15 cellular contexts compared by ENCODE assay signal in genomic region chr15:98729446-98730042, GRCh38.
A peak's percentile ranks its signal among the peaks of the same experiment; 100 is the strongest.
DNase-seq lines count a peak whose midpoint lies in the region; ATAC-seq and TF ChIP-seq lines count a peak whose summit lies in the region.
"Had no signal": no experiment of that assay in that cellular context is flagged by ENCODE, and none has a peak within 500 bp of the region (broad histone marks: within the 10 kb centered on the region; RNA-seq: fewer than 3 reads in every experiment).

No MANE protein-coding gene starts in this region.

- H4K20me1 ChIP-seq in osteoblast (ENCODE audit: insufficient read depth, low read length): no peaks in the 10 kb centered on the region

- no peak overlapping the region for H3K4me3 ChIP-seq in osteoblast (ENCODE audit: insufficient read depth, low read length)
- H3K4me3 ChIP-seq in H7 (ENCODE audit: insufficient read depth, low read depth, low read length): no peak overlapping the region

- H3K4me3 Mint-ChIP-seq in activated CD4-positive, alpha-beta memory T cell treated with anti-CD3 and anti-CD28 coated beads for 36 hours: no peak overlapping the region
- H3K4me3 Mint-ChIP-seq: activated naive CD4-positive, alpha-beta T cell treated with anti-CD3 and anti-CD28 coated beads for 36 hours; dendritic cell treated with granulocyte-macrophage colony-stimulating factor and Interleukin-4, amounts not matched to agents 40 ng/mL and 50 ng/mL, for 4 days had no signal

- H3K4me2 ChIP-seq in osteoblast (ENCODE audit: insufficient read depth, low read length): no peak overlapping the region

- CTCF ChIA-PET in activated CD4-positive, alpha-beta memory T cell treated with anti-CD3 and anti-CD28 coated beads for 36 hours (lab: Charles Lee): no interaction called here

- no peaks in the 10 kb centered on the region for H3K9me3 ChIP-seq in osteoblast (ENCODE audit: low read depth, low read length)

- H3K27ac ChIP-seq in osteoblast (ENCODE audit: low read depth, low read length): peak overlapping the region; percentile 93

- H2AFZ ChIP-seq in osteoblast (ENCODE audit: low read length): no peak overlapping the region

- no peaks in the 10 kb centered on the region for H3K27me3 Mint-ChIP-seq in activated CD4-positive, alpha-beta memory T cell treated with anti-CD3 and anti-CD28 coated beads for 36 hours
- H3K27me3 Mint-ChIP-seq: dendritic cell treated with granulocyte-macrophage colony-stimulating factor and Interleukin-4, amounts not matched to agents 40 ng/mL and 50 ng/mL, for 4 days had no signal

- H3K9me3 Mint-ChIP-seq in activated CD4-positive, alpha-beta memory T cell treated with anti-CD3 and anti-CD28 coated beads for 36 hours: no peaks in the 10 kb centered on the region
- H3K9me3 Mint-ChIP-seq: activated naive CD4-positive, alpha-beta T cell treated with anti-CD3 and anti-CD28 coated beads for 36 hours; dendritic cell treated with granulocyte-macrophage colony-stimulating factor and Interleukin-4, amounts not matched to agents 40 ng/mL and 50 ng/mL, for 4 days had no signal

- TF ChIP-seq CTCF in osteoblast (IDR thresholded peaks at IDR 0.05; ENCODE audit: extremely low read depth, low read depth, low read length): no peak

- no peak overlapping the region for H3K27ac Mint-ChIP-seq in activated CD4-positive, alpha-beta memory T cell treated with anti-CD3 and anti-CD28 coated beads for 36 hours
- H3K27ac Mint-ChIP-seq: activated naive CD4-positive, alpha-beta T cell treated with anti-CD3 and anti-CD28 coated beads for 36 hours; dendritic cell treated with granulocyte-macrophage colony-stimulating factor and Interleukin-4, amounts not matched to agents 40 ng/mL and 50 ng/mL, for 4 days had no signal

- no peaks in the 10 kb centered on the region for H3K36me3 Mint-ChIP-seq in activated CD4-positive, alpha-beta memory T cell treated with anti-CD3 and anti-CD28 coated beads for 36 hours

- no peaks in the 10 kb centered on the region for H3K36me3 ChIP-seq in osteoblast (ENCODE audit: insufficient read depth, low read length)
- H3K36me3 ChIP-seq in H7 (replicated peaks; ENCODE audit: control insufficient read depth, insufficient read depth, low read length): no peaks in the 10 kb centered on the region

- H3K4me1 Mint-ChIP-seq in activated CD4-positive, alpha-beta memory T cell treated with anti-CD3 and anti-CD28 coated beads for 36 hours (ENCODE audit: low read depth): peaks cover 20% of the 10 kb centered on the region

- H3K79me2 ChIP-seq in osteoblast (ENCODE audit: insufficient read depth, low read length): peaks cover 82% of the 10 kb centered on the region

- ATAC-seq in Right ventricle myocardium inferior: peak; percentile 62
- ATAC-seq in Right ventricle myocardium superior (ENCODE audit: poor library complexity): peak; percentile 67
- ATAC-seq in GM18517 (IDR thresholded peaks at IDR 0.05; ENCODE audit: unreplicated experiment): no peak
- ATAC-seq: PC-3 had no signal

- intact Hi-C loops in Right ventricle myocardium inferior (cut with DNase I) (loop anchor here (5.0 kb wide), 2 partner anchors 48 to 57 kb away; no protein-coding TSS in a partner anchor), cardiac septum (cut with DNase I) (loop anchor here (5.0 to 10.0 kb wide), 2 partner anchors 55 to 82 kb away; partner anchors contain the start of gene IGF1R), Right ventricle myocardium superior (cut with DNase I) (no loop called here)
- intact Hi-C loops in activated CD4-positive, alpha-beta memory T cell treated with anti-CD3 and anti-CD28 coated beads for 36 hours (cut with micrococcal nuclease): no loop called here

- DNase-seq in Right ventricle myocardium inferior (ENCODE audit: missing footprints): peak; percentile 66
- no peak for DNase-seq in cardiac septum (ENCODE audit: low spot score)
- DNase-seq in Right ventricle myocardium superior: peak; percentile 55
- no peak for DNase-seq in osteoblast (ENCODE audit: insufficient read length, low spot score, missing footprints)
- DNase-seq in activated CD4-positive, alpha-beta memory T cell treated with anti-CD3 and anti-CD28 coated beads for 36 hours: no peak
- no peak for DNase-seq in D341Med (ENCODE audit: low spot score)
- no peak for DNase-seq in H7
- DNase-seq: activated naive CD4-positive, alpha-beta T cell treated with anti-CD3 and anti-CD28 coated beads for 36 hours; DMS 273 treated with DMSO at 0.1 percent for 48 hours; NCI-H1048; NCI-H446; PC-3; retina had no signal

- H3K4me1 ChIP-seq in osteoblast (ENCODE audit: insufficient read depth, low read length): peaks cover 35% of the 10 kb centered on the region

- POLR2A ChIA-PET in activated CD4-positive, alpha-beta memory T cell treated with anti-CD3 and anti-CD28 coated beads for 36 hours (lab: Charles Lee): no interaction called here

- H3K27me3 ChIP-seq in osteoblast (ENCODE audit: insufficient read depth, low read length) (no peaks in the 10 kb centered on the region), H7 (ENCODE audit: control insufficient read depth, insufficient read depth, low read length) (no peaks in the 10 kb centered on the region)

Comparison
In these comparisons a context has a peak if more than half of its experiments do, and no peak if none do; other contexts are left out.
1. DNase-seq: peak in Right ventricle myocardium inferior (single experiment) and Right ventricle myocardium superior (single experiment); none in cardiac septum (single experiment), osteoblast (single experiment), activated CD4-positive, alpha-beta memory T cell treated with anti-CD3 and anti-CD28 coated beads for 36 hours (single experiment), D341Med (single experiment) and H7 (single experiment).
2. intact Hi-C loops: an anchor here in Right ventricle myocardium inferior (5.0 kb wide) and cardiac septum (5.0 to 10.0 kb wide); none called in Right ventricle myocardium superior and activated CD4-positive, alpha-beta memory T cell treated with anti-CD3 and anti-CD28 coated beads for 36 hours.